ENCODE assay signal across 6 cellular contexts in genomic region chr1:121315509-121315908, GRCh38.
DNase-seq lines count a peak whose midpoint lies in the region; ATAC-seq and TF ChIP-seq lines count a peak whose summit lies in the region.
"Not testable (repeated sequence)": the region's sequence is repeated elsewhere in the genome, so short reads cannot be mapped to it uniquely, and the experiment has no call there.

No MANE protein-coding gene starts in this region.

- TF ChIP-seq POLR2A in gastroesophageal sphincter (IDR thresholded peaks at IDR 0.05): not testable (repeated sequence)

- not testable (repeated sequence) for H3K79me2 ChIP-seq in PC-3 (ENCODE audit: low read length)

- intact Hi-C loops in PC-3 (cut with micrococcal nuclease); left lung (cut with DNase I): not testable (repeated sequence)

- TF ChIP-seq CTCF in PC-3 (conservative IDR thresholded peaks at IDR 0.05; ENCODE audit: low read depth, low read length); RWPE2 (IDR thresholded peaks at IDR 0.05; ENCODE audit: poor library complexity, severe bottlenecking); foreskin keratinocyte (conservative IDR thresholded peaks at IDR 0.05); gastroesophageal sphincter (IDR thresholded peaks at IDR 0.05); left lung (IDR thresholded peaks at IDR 0.05); omental fat pad (IDR thresholded peaks at IDR 0.05): not testable (repeated sequence)

- H3K9me2 ChIP-seq in PC-3 (replicated peaks; ENCODE audit: low read length): not testable (repeated sequence)

- not testable (repeated sequence) for H3K27ac ChIP-seq in PC-3 (ENCODE audit: low read length); RWPE2 (ENCODE audit: poor library complexity, severe bottlenecking); foreskin keratinocyte; gastroesophageal sphincter; left lung

- H3K4me1 ChIP-seq in PC-3 (ENCODE audit: insufficient read depth, low read length); RWPE2 (ENCODE audit: insufficient read depth, poor library complexity, severe bottlenecking); foreskin keratinocyte; gastroesophageal sphincter; left lung: not testable (repeated sequence)

- not testable (repeated sequence) for H3K9me3 ChIP-seq in PC-3 (ENCODE audit: low read length); RWPE2 (ENCODE audit: severe bottlenecking); gastroesophageal sphincter; left lung

- H3K4me2 ChIP-seq in PC-3 (ENCODE audit: low read length): not testable (repeated sequence)

- not testable (repeated sequence) for TF ChIP-seq EP300 in gastroesophageal sphincter (IDR thresholded peaks at IDR 0.05)

- BruUV-seq in PC-3 (replicated peaks; lab: Mats Ljungman, UMichigan): not testable (repeated sequence)

- POLR2A ChIA-PET in PC-3 (lab: Charles Lee; ENCODE audit: unreplicated experiment): not testable (repeated sequence)

- H3K4me3 ChIP-seq in PC-3 (ENCODE audit: low read length); RWPE2 (ENCODE audit: severe bottlenecking); gastroesophageal sphincter; left lung: not testable (repeated sequence)

- DNase-seq in PC-3; RWPE2 (ENCODE audit: low spot score); foreskin keratinocyte; left lung; omental fat pad (ENCODE audit: low spot score): not testable (repeated sequence)

- H3K27me3 ChIP-seq in PC-3 (ENCODE audit: low read length); RWPE2 (ENCODE audit: insufficient read depth, poor library complexity, severe bottlenecking); foreskin keratinocyte; gastroesophageal sphincter; left lung: not testable (repeated sequence)

- H3F3A ChIP-seq in PC-3 (ENCODE audit: low read length, unreplicated experiment): not testable (repeated sequence)

- H3K36me3 ChIP-seq in PC-3 (ENCODE audit: low read depth, low read length); RWPE2 (ENCODE audit: low read depth); gastroesophageal sphincter; left lung: not testable (repeated sequence)

- CTCF ChIA-PET in PC-3 (lab: Charles Lee): not testable (repeated sequence)

- ATAC-seq in PC-3: peak; percentile 63
- peak; percentile 64 for ATAC-seq in RWPE2 (ENCODE audit: low read depth)
- peak; percentile 33 for ATAC-seq in foreskin keratinocyte
- ATAC-seq in gastroesophageal sphincter: peak; percentile 65
- ATAC-seq in left lung: peak; percentile 47
- peak; percentile 80 for ATAC-seq in omental fat pad (ENCODE audit: low FRiP score)

- not testable (repeated sequence) for H2AFZ ChIP-seq in PC-3 (ENCODE audit: low read length)

- not testable (repeated sequence) for H3K9ac ChIP-seq in PC-3 (ENCODE audit: low read length)

- H4K20me1 ChIP-seq in PC-3 (ENCODE audit: low read length): not testable (repeated sequence)
